1 cellular context compared by ENCODE assay signal in genomic region chr12:122225683-122226365, GRCh38.
A peak's percentile ranks its signal among the peaks of the same experiment; 100 is the strongest.
TF ChIP-seq lines count a peak whose summit lies in the region.

Gene DIABLO (minus strand): TSS chr12:122226052. CDS start chr12:122226014, 38 bp downstream.

TF ChIP-seq in K562, 482 proteins besides CTCF, POLR2A, EP300 and RAD21 (continued from another document and continues in another):
- TF ChIP-seq TBP (optimal IDR thresholded peaks at IDR 0.05; ENCODE audit: low read depth, low read length) (peak; percentile 90), KDM2B (CRISPR knock-in tag; IDR thresholded peaks at IDR 0.05) (peak; percentile 80; the same call in 1 of the 2 replicates), RBBP5 (IDR thresholded peaks at IDR 0.05; ENCODE audit: borderline replicate concordance, insufficient read depth, low read length, poor library complexity, severe bottlenecking) (peak; percentile 98), EZH2 (IDR thresholded peaks at IDR 0.05; ENCODE audit: borderline replicate concordance, low read depth, low read length) (no peak), NR4A1 (CRISPR knock-in tag; IDR thresholded peaks at IDR 0.05) (no peak), NR4A1 (tag; IDR thresholded peaks at IDR 0.05) (no peak), ZNF274 (IDR thresholded peaks at IDR 0.05; ENCODE audit: borderline replicate concordance, low read depth, low read length) (no peak), ZNF75A (CRISPR knock-in tag; IDR thresholded peaks at IDR 0.05) (no peak), HLTF (IDR thresholded peaks at IDR 0.05) (no peak), TAF1 (IDR thresholded peaks at IDR 0.05; ENCODE audit: control insufficient read depth, extremely low read depth, insufficient read depth, low read length, severe bottlenecking) (peak; percentile 96), MTF1 (CRISPR knock-in tag; IDR thresholded peaks at IDR 0.05; ENCODE audit: borderline replicate concordance) (no peak), BHLHE40 (IDR thresholded peaks at IDR 0.05; ENCODE audit: low read length) (peak; percentile 46; the same call in 1 of the 2 replicates), RB1 (IDR thresholded peaks at IDR 0.05; ENCODE audit: low read depth) (peak; percentile 75), CREM (IDR thresholded peaks at IDR 0.05; ENCODE audit: low read depth) (peak; percentile 99), XRCC5 (IDR thresholded peaks at IDR 0.05; ENCODE audit: low read depth, low read length) (no peak), HDAC2 (IDR thresholded peaks at IDR 0.05) (peak; percentile 68), TEAD1 (CRISPR knock-in tag; IDR thresholded peaks at IDR 0.05) (peak in 1 of 2 experiments; percentile 27; a peak in 1 of 4 replicates), TCF3 (CRISPR knock-in tag; IDR thresholded peaks at IDR 0.05) (peak; percentile 12; the same call in 1 of the 2 replicates), SMAD4 (CRISPR knock-in tag; conservative IDR thresholded peaks at IDR 0.05) (peak; percentile 32; the same call in 1 of the 2 replicates), LEF1 (IDR thresholded peaks at IDR 0.05) (no peak), CBX2 (IDR thresholded peaks at IDR 0.05; ENCODE audit: insufficient read depth, low read length, poor library complexity, severe bottlenecking) (no peak), SMARCA5 (IDR thresholded peaks at IDR 0.05) (no peak), FIP1L1 (IDR thresholded peaks at IDR 0.05; ENCODE audit: low read depth, low read length, poor library complexity, severe bottlenecking) (peak; percentile 85), BRCA1 (IDR thresholded peaks at IDR 0.05) (no peak), BRCA1 (CRISPR knock-in tag; IDR thresholded peaks at IDR 0.05) (no peak), ZNF584 (CRISPR knock-in tag; IDR thresholded peaks at IDR 0.05; ENCODE audit: low read depth) (no peak), ZNF766 (CRISPR knock-in tag; conservative IDR thresholded peaks at IDR 0.05) (no peak), FOXM1 (IDR thresholded peaks at IDR 0.05; ENCODE audit: low read depth) (0 out of 2 replicates have a peak, but pooled peaks have one; percentile 35), FOXM1 (CRISPR knock-in tag; IDR thresholded peaks at IDR 0.05; ENCODE audit: low read depth) (no peak; the same call in 1 of the 2 replicates), HMG20B (CRISPR knock-in tag; IDR thresholded peaks at IDR 0.05) (no peak), CCNT2 (IDR thresholded peaks at IDR 0.05; ENCODE audit: borderline replicate concordance, extremely low read depth, insufficient read length, low read depth, low read length) (peak; percentile 73), ARID1B (IDR thresholded peaks at IDR 0.05) (no peak), ZNF511 (CRISPR knock-in tag; IDR thresholded peaks at IDR 0.05) (peak; percentile 92), EP400 (IDR thresholded peaks at IDR 0.05) (peak; percentile 93), ZNF224 (CRISPR knock-in tag; IDR thresholded peaks at IDR 0.05) (no peak), DIDO1 (tag; IDR thresholded peaks at IDR 0.05; ENCODE audit: low read depth) (peak; percentile 71; the same call in 1 of the 2 replicates), PTRF (tag; IDR thresholded peaks at IDR 0.05) (no peak), SMAD3 (CRISPR knock-in tag; conservative IDR thresholded peaks at IDR 0.05) (no peak), SRSF9 (IDR thresholded peaks at IDR 0.05; ENCODE audit: borderline replicate concordance, low read depth, low read length) (no peak), ZNF146 (CRISPR knock-in tag; IDR thresholded peaks at IDR 0.05; ENCODE audit: unreplicated experiment) (no peak)
- TF ChIP-seq, protein P1, sequence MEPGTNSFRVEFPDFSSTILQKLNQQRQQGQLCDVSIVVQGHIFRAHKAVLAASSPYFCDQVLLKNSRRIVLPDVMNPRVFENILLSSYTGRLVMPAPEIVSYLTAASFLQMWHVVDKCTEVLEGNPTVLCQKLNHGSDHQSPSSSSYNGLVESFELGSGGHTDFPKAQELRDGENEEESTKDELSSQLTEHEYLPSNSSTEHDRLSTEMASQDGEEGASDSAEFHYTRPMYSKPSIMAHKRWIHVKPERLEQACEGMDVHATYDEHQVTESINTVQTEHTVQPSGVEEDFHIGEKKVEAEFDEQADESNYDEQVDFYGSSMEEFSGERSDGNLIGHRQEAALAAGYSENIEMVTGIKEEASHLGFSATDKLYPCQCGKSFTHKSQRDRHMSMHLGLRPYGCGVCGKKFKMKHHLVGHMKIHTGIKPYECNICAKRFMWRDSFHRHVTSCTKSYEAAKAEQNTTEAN (CRISPR knock-in tag; IDR thresholded peaks at IDR 0.05): no peak
- TF ChIP-seq, protein P2, sequence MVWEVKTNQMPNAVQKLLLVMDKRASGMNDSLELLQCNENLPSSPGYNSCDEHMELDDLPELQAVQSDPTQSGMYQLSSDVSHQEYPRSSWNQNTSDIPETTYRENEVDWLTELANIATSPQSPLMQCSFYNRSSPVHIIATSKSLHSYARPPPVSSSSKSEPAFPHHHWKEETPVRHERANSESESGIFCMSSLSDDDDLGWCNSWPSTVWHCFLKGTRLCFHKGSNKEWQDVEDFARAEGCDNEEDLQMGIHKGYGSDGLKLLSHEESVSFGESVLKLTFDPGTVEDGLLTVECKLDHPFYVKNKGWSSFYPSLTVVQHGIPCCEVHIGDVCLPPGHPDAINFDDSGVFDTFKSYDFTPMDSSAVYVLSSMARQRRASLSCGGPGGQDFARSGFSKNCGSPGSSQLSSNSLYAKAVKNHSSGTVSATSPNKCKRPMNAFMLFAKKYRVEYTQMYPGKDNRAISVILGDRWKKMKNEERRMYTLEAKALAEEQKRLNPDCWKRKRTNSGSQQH (CRISPR knock-in tag; IDR thresholded peaks at IDR 0.05): no peak
- TF ChIP-seq, protein P3, sequence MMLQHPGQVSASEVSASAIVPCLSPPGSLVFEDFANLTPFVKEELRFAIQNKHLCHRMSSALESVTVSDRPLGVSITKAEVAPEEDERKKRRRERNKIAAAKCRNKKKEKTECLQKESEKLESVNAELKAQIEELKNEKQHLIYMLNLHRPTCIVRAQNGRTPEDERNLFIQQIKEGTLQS (IDR thresholded peaks at IDR 0.05): no peak
- TF ChIP-seq, protein P3 (CRISPR knock-in tag; conservative IDR thresholded peaks at IDR 0.05): no peak
- TF ChIP-seq, protein P4, sequence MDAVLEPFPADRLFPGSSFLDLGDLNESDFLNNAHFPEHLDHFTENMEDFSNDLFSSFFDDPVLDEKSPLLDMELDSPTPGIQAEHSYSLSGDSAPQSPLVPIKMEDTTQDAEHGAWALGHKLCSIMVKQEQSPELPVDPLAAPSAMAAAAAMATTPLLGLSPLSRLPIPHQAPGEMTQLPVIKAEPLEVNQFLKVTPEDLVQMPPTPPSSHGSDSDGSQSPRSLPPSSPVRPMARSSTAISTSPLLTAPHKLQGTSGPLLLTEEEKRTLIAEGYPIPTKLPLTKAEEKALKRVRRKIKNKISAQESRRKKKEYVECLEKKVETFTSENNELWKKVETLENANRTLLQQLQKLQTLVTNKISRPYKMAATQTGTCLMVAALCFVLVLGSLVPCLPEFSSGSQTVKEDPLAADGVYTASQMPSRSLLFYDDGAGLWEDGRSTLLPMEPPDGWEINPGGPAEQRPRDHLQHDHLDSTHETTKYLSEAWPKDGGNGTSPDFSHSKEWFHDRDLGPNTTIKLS (IDR thresholded peaks at IDR 0.05; ENCODE audit: borderline replicate concordance, low read depth): peak; percentile 77
- TF ChIP-seq, protein P5, sequence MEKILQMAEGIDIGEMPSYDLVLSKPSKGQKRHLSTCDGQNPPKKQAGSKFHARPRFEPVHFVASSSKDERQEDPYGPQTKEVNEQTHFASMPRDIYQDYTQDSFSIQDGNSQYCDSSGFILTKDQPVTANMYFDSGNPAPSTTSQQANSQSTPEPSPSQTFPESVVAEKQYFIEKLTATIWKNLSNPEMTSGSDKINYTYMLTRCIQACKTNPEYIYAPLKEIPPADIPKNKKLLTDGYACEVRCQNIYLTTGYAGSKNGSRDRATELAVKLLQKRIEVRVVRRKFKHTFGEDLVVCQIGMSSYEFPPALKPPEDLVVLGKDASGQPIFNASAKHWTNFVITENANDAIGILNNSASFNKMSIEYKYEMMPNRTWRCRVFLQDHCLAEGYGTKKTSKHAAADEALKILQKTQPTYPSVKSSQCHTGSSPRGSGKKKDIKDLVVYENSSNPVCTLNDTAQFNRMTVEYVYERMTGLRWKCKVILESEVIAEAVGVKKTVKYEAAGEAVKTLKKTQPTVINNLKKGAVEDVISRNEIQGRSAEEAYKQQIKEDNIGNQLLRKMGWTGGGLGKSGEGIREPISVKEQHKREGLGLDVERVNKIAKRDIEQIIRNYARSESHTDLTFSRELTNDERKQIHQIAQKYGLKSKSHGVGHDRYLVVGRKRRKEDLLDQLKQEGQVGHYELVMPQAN (IDR thresholded peaks at IDR 0.05; ENCODE audit: borderline replicate concordance): peak; percentile 88; the same call in 1 of the 2 replicates
- TF ChIP-seq, protein P6, sequence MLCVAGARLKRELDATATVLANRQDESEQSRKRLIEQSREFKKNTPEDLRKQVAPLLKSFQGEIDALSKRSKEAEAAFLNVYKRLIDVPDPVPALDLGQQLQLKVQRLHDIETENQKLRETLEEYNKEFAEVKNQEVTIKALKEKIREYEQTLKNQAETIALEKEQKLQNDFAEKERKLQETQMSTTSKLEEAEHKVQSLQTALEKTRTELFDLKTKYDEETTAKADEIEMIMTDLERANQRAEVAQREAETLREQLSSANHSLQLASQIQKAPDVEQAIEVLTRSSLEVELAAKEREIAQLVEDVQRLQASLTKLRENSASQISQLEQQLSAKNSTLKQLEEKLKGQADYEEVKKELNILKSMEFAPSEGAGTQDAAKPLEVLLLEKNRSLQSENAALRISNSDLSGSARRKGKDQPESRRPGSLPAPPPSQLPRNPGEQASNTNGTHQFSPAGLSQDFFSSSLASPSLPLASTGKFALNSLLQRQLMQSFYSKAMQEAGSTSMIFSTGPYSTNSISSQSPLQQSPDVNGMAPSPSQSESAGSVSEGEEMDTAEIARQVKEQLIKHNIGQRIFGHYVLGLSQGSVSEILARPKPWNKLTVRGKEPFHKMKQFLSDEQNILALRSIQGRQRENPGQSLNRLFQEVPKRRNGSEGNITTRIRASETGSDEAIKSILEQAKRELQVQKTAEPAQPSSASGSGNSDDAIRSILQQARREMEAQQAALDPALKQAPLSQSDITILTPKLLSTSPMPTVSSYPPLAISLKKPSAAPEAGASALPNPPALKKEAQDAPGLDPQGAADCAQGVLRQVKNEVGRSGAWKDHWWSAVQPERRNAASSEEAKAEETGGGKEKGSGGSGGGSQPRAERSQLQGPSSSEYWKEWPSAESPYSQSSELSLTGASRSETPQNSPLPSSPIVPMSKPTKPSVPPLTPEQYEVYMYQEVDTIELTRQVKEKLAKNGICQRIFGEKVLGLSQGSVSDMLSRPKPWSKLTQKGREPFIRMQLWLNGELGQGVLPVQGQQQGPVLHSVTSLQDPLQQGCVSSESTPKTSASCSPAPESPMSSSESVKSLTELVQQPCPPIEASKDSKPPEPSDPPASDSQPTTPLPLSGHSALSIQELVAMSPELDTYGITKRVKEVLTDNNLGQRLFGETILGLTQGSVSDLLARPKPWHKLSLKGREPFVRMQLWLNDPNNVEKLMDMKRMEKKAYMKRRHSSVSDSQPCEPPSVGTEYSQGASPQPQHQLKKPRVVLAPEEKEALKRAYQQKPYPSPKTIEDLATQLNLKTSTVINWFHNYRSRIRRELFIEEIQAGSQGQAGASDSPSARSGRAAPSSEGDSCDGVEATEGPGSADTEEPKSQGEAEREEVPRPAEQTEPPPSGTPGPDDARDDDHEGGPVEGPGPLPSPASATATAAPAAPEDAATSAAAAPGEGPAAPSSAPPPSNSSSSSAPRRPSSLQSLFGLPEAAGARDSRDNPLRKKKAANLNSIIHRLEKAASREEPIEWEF (CRISPR knock-in tag; IDR thresholded peaks at IDR 0.05): no peak
- TF ChIP-seq, protein P7, sequence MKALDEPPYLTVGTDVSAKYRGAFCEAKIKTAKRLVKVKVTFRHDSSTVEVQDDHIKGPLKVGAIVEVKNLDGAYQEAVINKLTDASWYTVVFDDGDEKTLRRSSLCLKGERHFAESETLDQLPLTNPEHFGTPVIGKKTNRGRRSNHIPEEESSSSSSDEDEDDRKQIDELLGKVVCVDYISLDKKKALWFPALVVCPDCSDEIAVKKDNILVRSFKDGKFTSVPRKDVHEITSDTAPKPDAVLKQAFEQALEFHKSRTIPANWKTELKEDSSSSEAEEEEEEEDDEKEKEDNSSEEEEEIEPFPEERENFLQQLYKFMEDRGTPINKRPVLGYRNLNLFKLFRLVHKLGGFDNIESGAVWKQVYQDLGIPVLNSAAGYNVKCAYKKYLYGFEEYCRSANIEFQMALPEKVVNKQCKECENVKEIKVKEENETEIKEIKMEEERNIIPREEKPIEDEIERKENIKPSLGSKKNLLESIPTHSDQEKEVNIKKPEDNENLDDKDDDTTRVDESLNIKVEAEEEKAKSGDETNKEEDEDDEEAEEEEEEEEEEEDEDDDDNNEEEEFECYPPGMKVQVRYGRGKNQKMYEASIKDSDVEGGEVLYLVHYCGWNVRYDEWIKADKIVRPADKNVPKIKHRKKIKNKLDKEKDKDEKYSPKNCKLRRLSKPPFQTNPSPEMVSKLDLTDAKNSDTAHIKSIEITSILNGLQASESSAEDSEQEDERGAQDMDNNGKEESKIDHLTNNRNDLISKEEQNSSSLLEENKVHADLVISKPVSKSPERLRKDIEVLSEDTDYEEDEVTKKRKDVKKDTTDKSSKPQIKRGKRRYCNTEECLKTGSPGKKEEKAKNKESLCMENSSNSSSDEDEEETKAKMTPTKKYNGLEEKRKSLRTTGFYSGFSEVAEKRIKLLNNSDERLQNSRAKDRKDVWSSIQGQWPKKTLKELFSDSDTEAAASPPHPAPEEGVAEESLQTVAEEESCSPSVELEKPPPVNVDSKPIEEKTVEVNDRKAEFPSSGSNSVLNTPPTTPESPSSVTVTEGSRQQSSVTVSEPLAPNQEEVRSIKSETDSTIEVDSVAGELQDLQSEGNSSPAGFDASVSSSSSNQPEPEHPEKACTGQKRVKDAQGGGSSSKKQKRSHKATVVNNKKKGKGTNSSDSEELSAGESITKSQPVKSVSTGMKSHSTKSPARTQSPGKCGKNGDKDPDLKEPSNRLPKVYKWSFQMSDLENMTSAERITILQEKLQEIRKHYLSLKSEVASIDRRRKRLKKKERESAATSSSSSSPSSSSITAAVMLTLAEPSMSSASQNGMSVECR (CRISPR knock-in tag; IDR thresholded peaks at IDR 0.05): peak; percentile 54
- TF ChIP-seq, protein P8, sequence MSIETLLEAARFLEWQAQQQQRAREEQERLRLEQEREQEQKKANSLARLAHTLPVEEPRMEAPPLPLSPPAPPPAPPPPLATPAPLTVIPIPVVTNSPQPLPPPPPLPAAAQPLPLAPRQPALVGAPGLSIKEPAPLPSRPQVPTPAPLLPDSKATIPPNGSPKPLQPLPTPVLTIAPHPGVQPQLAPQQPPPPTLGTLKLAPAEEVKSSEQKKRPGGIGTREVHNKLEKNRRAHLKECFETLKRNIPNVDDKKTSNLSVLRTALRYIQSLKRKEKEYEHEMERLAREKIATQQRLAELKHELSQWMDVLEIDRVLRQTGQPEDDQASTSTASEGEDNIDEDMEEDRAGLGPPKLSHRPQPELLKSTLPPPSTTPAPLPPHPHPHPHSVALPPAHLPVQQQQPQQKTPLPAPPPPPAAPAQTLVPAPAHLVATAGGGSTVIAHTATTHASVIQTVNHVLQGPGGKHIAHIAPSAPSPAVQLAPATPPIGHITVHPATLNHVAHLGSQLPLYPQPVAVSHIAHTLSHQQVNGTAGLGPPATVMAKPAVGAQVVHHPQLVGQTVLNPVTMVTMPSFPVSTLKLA (conservative IDR thresholded peaks at IDR 0.05): peak; percentile 16 to 89
